8 cellular contexts compared by ENCODE assay signal in the genomic region with DNA sequence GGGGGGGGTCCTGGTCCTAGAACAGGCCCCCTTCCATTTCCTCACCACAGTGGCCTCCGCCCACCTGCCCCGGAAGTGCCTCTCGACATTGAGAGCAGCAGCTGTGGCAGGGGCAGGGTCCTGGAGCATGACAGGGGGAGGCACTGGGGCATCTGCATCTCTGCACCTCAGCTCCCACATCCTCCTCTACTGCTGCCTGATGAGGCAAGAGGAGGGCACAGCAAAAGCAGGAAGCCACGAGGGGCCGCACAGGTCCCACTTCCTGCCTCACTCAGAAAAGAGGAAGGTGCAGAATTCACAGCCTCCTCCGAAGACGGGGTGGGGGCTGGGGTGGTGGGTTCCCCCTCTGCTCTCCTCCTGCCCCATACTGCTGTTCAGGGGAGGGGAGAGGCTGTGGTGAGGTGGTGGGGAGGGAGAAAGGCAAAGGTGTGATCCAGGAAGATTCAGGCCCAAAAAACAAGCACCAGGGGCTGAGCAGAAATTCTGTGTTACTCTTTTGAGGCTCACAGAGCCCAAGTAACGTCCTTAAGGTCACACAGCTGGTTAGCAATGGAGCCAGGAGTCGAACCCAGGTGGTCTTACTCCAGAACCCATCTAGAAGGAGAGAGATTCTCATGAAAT. TPM values are rescaled to one million over a fixed set of nuclear protein-coding genes. Genes with fewer than 3 reads are reported as not detected.
DNase-seq lines count a peak whose midpoint lies in the region; ATAC-seq lines count a peak whose summit lies in the region.

No MANE protein-coding gene starts in this region.

- peak; percentile 95 for ATAC-seq in GM18867 (IDR thresholded peaks at IDR 0.05; ENCODE audit: unreplicated experiment)
- ATAC-seq in HG03039 (IDR thresholded peaks at IDR 0.05; ENCODE audit: unreplicated experiment) = peak; percentile 81
- peak; percentile 93 for ATAC-seq in stimulated activated naive CD8-positive, alpha-beta T cell treated with anti-CD3 and anti-CD28 coated beads, Interleukin-15, amount 100 ng/mL, for 72 hours

- H4K8ac ChIP-seq in mesenchymal stem cell (ENCODE audit: low read length) = no peak overlapping the region

- H3K9me3 ChIP-seq in mesenchymal stem cell (ENCODE audit: control insufficient read depth, low read length) = no peaks in the 10 kb centered on the region

- H3K4me1 Mint-ChIP-seq in stimulated activated naive CD8-positive, alpha-beta T cell treated with anti-CD3 and anti-CD28 coated beads, Interleukin-15, amount 100 ng/mL, for 72 hours = peaks cover 92% of the 10 kb centered on the region

- H2BK120ac ChIP-seq in mesenchymal stem cell (ENCODE audit: low read depth, low read length) = no peak overlapping the region

- peak overlapping the region; percentile 34 for H2AK5ac ChIP-seq in mesenchymal stem cell (ENCODE audit: low read length, severe bottlenecking)

- no peak overlapping the region for H2AFZ ChIP-seq in mesenchymal stem cell (ENCODE audit: low read depth, low read length)

- no peak overlapping the region for H3K27ac ChIP-seq in mesenchymal stem cell (ENCODE audit: low read length, poor library complexity, severe bottlenecking)

- H3K14ac ChIP-seq in mesenchymal stem cell (ENCODE audit: low read length in 2 of 2) = no peak overlapping the region

- H3K4ac ChIP-seq in mesenchymal stem cell (ENCODE audit: low read depth in 1 of 2, low read length in 2 of 2) = no peak overlapping the region

- no peak overlapping the region for H4K91ac ChIP-seq in mesenchymal stem cell (ENCODE audit: low read length)

- peaks cover 0 to 5% of the 10 kb centered on the region in 2 donors for H3K9me3 Mint-ChIP-seq in stimulated activated naive CD8-positive, alpha-beta T cell treated with anti-CD3 and anti-CD28 coated beads, Interleukin-15, amount 100 ng/mL, for 72 hours

- H3K27ac Mint-ChIP-seq in stimulated activated naive CD8-positive, alpha-beta T cell treated with anti-CD3 and anti-CD28 coated beads, Interleukin-15, amount 100 ng/mL, for 72 hours = peak overlapping the region; percentile 77 to 93

- H3K4me1 ChIP-seq in mesenchymal stem cell (ENCODE audit: control insufficient read depth, insufficient read depth, low read depth, low read length) = peaks cover 20% of the 10 kb centered on the region

- H2BK5ac ChIP-seq in mesenchymal stem cell (ENCODE audit: low read depth, low read length, poor library complexity, severe bottlenecking) = no peak overlapping the region

- no peaks in the 10 kb centered on the region for H3K27me3 ChIP-seq in mesenchymal stem cell (ENCODE audit: control insufficient read depth in 1 of 2, insufficient read depth in 1 of 2, low read length in 2 of 2)

- no peak overlapping the region for H3K4me2 ChIP-seq in mesenchymal stem cell (ENCODE audit: low read length, poor library complexity, severe bottlenecking)

- peaks cover 38% of the 10 kb centered on the region for H3K79me1 ChIP-seq in mesenchymal stem cell (replicated peaks; ENCODE audit: low read length, poor library complexity, severe bottlenecking)

- peak overlapping the region; percentile 76 to 78 for H3K4me3 Mint-ChIP-seq in stimulated activated naive CD8-positive, alpha-beta T cell treated with anti-CD3 and anti-CD28 coated beads, Interleukin-15, amount 100 ng/mL, for 72 hours

- H3K36me3 ChIP-seq in mesenchymal stem cell (ENCODE audit: control insufficient read depth in 1 of 2, insufficient read depth in 2 of 2, low read depth in 1 of 2, low read length in 2 of 2) = peaks cover 61 to 74% of the 10 kb centered on the region in 2 experiments

- no peaks in the 10 kb centered on the region for H3K27me3 Mint-ChIP-seq in stimulated activated naive CD8-positive, alpha-beta T cell treated with anti-CD3 and anti-CD28 coated beads, Interleukin-15, amount 100 ng/mL, for 72 hours

- peak overlapping the region in 1 of 2 experiments; percentile 79 for H3K18ac ChIP-seq in mesenchymal stem cell (ENCODE audit: low read depth in 1 of 2, low read length in 2 of 2)

- no peak overlapping the region for H3K23ac ChIP-seq in mesenchymal stem cell (ENCODE audit: low read length in 2 of 2)

- DNase-seq in SIG-M5 (lab: John Stamatoyannopoulos, UW) = peak; percentile 91
- peak; percentile 76 for DNase-seq in activated gamma-delta T cell treated with anti-CD3 and anti-CD28 coated beads, Interleukin-2, amount 50 U/mL, for 16 hours (ENCODE audit: low read depth)
- no peak for DNase-seq in mesenchymal stem cell
- DNase-seq in stimulated activated naive CD8-positive, alpha-beta T cell treated with anti-CD3 and anti-CD28 coated beads, Interleukin-15, amount 100 ng/mL, for 72 hours = peak; percentile 81 to 96
- DNase-seq in NCI-H2081 treated with DMSO at 0.1 percent for 48 hours (lab: John Stamatoyannopoulos, UW) = no peak
- DNase-seq in NCI-H2081 (lab: John Stamatoyannopoulos, UW) = no peak

- no peak overlapping the region for H2BK12ac ChIP-seq in mesenchymal stem cell (ENCODE audit: low read length in 2 of 2)

- 83% methylated on average over 5 of the region's 9 CpGs for WGBS in mesenchymal stem cell

- H3K9ac ChIP-seq in mesenchymal stem cell (ENCODE audit: low read length) = no peak overlapping the region

- H3K4me3 ChIP-seq in mesenchymal stem cell (ENCODE audit: insufficient read depth in 1 of 2, low read depth in 1 of 2, low read length in 2 of 2) = no peak overlapping the region

- no peak overlapping the region for H2BK15ac ChIP-seq in mesenchymal stem cell (ENCODE audit: low read depth, poor library complexity, severe bottlenecking)

RNA-seq across cellular contexts. Expression of a gene that starts 14.7 kb away (rescaled TPM):
- 18.5 TPM for polyA plus RNA-seq in mesenchymal stem cell (2013, experiment 1 of 2)
- polyA plus RNA-seq in mesenchymal stem cell (2013, experiment 2 of 2) = 17.8 TPM

RNA-seq across cellular contexts. Expression of a gene that starts 43.4 kb away (rescaled TPM):
- not detected for polyA plus RNA-seq in mesenchymal stem cell (2013, experiment 1 of 2)
- polyA plus RNA-seq in mesenchymal stem cell (2013, experiment 2 of 2) = not detected

RNA-seq across cellular contexts. Expression of a gene that starts 50.2 kb away (rescaled TPM):
- not detected for polyA plus RNA-seq in mesenchymal stem cell (2013, experiment 1 of 2)
- not detected for polyA plus RNA-seq in mesenchymal stem cell (2013, experiment 2 of 2)

Comparison
In these comparisons a context has a peak if more than half of its experiments do, and no peak if none do; other contexts are left out.
1. DNase-seq: peak in SIG-M5 (single experiment), activated gamma-delta T cell treated with anti-CD3 and anti-CD28 coated beads, Interleukin-2, amount 50 U/mL, for 16 hours (single experiment) and stimulated activated naive CD8-positive, alpha-beta T cell treated with anti-CD3 and anti-CD28 coated beads, Interleukin-15, amount 100 ng/mL, for 72 hours (2 of 2); none in mesenchymal stem cell (single experiment), NCI-H2081 treated with DMSO at 0.1 percent for 48 hours (single experiment) and NCI-H2081 (0 of 2).
2. Peak in every context shown above with its lines, with median percentiles within 50 percentile points of each other: ATAC-seq.